Comparison of ENCODE assay signal across 8 cellular contexts in the genomic region with DNA sequence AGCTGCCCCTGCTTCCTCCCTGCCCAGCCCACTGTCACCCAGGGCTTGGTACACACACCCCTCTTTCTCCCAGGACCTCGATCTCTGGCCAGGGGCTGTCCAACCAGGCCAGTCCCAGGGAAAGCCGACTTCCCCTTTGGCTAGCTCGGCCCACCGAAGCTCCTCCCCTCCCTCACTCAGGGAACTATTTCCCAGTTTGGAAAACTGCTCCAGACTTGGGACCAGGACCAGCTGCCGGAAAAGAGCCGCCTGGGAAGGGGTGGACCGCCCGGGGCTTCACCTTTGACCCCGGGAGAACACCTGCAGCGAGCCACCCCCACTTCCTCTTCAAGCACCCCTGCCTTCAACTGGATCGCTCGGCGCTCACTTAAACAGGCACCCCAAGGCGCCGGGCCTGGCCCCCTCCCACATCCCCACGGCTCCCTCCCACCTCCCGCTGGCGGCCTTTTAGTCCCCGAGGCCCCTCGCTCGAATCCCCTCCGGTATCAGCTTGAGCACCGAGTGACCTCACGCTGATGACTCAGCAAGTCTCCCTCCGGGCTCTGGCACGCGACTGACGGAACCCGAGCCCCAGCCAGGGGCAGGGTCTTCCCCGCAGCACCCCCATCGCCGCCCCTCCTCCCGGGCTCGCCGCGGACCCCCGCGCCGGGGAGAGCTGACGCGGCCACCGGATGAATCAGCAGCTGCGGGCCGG. TPM values are rescaled to one million over a fixed set of nuclear protein-coding genes. Genes with fewer than 3 reads are reported as not detected.
DNase-seq lines count a peak whose midpoint lies in the region; ATAC-seq and TF ChIP-seq lines count a peak whose summit lies in the region.

No MANE protein-coding gene starts in this region.

- CTCF ChIA-PET in Panc1 (lab: Charles Lee): interaction anchor here (0.8 kb wide), 1 partner anchor 28 kb away, joined by 6 read pairs; no protein-coding TSS in a partner anchor

- H3K9me3 ChIP-seq in Panc1 (ENCODE audit: control insufficient read depth, insufficient read depth, low read depth, low read length) (no peaks in the 10 kb centered on the region), fibroblast of lung (ENCODE audit: control insufficient read depth, insufficient read depth, low read depth, low read length) (no peaks in the 10 kb centered on the region), stomach smooth muscle (ENCODE audit: control insufficient read depth in 2 of 2, low read length in 2 of 2) (no peaks in the 10 kb centered on the region)

- peak; percentile 23 for ATAC-seq in HG03025 (IDR thresholded peaks at IDR 0.05; ENCODE audit: low FRiP score, unreplicated experiment)
- ATAC-seq in Panc1: peak; percentile 59
- ATAC-seq in activated T-cell treated with anti-CD3 and anti-CD28 coated beads, Interleukin-2, amount 50 U/mL, for 72 hours (replicated peaks in 1 of 2): peak; percentile 46 to 54
- ATAC-seq in naive thymus-derived CD8-positive, alpha-beta T cell: peak; percentile 20 to 29
- no peak for ATAC-seq in GM21367 (IDR thresholded peaks at IDR 0.05; ENCODE audit: unreplicated experiment)

- POLR2A ChIA-PET in Panc1 (lab: Charles Lee): interaction anchor here (0.6 to 0.8 kb wide), 4 partner anchors 10 to 532 kb away, joined by 3 to 7 read pairs (median 3); partner anchors contain the start of gene BAHCC1
- POLR2A ChIA-PET in naive thymus-derived CD8-positive, alpha-beta T cell (lab: Charles Lee): interaction anchor here (0.8 to 3.3 kb wide), 13 partner anchors 9 to 303 kb away, joined by 3 to 22 read pairs (median 3); partner anchors contain the start of genes ARHGDIA and DCXR

- peak overlapping the region; percentile 92 for H3K9ac ChIP-seq in fibroblast of lung (ENCODE audit: insufficient read depth, low read length)
- H3K9ac ChIP-seq in stomach smooth muscle (ENCODE audit: low read length in 2 of 2): peak overlapping the region; percentile 75 to 80

- no peaks in the 10 kb centered on the region for H3K27me3 Mint-ChIP-seq in activated T-cell treated with anti-CD3 and anti-CD28 coated beads, Interleukin-2, amount 50 U/mL, for 72 hours (ENCODE audit: low read depth)
- peaks cover 0 to 19% (median 5%) of the 10 kb centered on the region in 5 donors for H3K27me3 Mint-ChIP-seq in naive thymus-derived CD8-positive, alpha-beta T cell

- DNase-seq in GM13976 (ENCODE audit: low spot score) (peak; percentile 81), Panc1 (ENCODE audit: low read depth, low spot score) (no peak), fibroblast of lung (ENCODE audit: low read depth in 2 of 2) (peak; percentile 82)
- DNase-seq in activated T-cell treated with anti-CD3 and anti-CD28 coated beads, Interleukin-2, amount 50 U/mL, for 72 hours: peak; percentile 72 to 87
- DNase-seq in naive thymus-derived CD8-positive, alpha-beta T cell: peak in 5 of 10 donors; percentile 31 to 75 (median 42)

- H2AFZ ChIP-seq in fibroblast of lung (ENCODE audit: low read length): no peak overlapping the region

- H3K27me3 ChIP-seq in Panc1 (ENCODE audit: control insufficient read depth, insufficient read depth, low read length) (no peaks in the 10 kb centered on the region), fibroblast of lung (ENCODE audit: control insufficient read depth, insufficient read depth, low read length) (no peaks in the 10 kb centered on the region), stomach smooth muscle (ENCODE audit: control insufficient read depth in 1 of 2, insufficient read depth in 2 of 2, low read length in 2 of 2) (peaks cover 0 to 11% of the 10 kb centered on the region in 2 donors)

- no peaks in the 10 kb centered on the region for H4K20me1 ChIP-seq in fibroblast of lung (ENCODE audit: control insufficient read depth, extremely low read depth, insufficient read depth, low read length)

- BruUV-seq in Panc1 (replicated peaks; lab: Mats Ljungman, UMichigan): TSS peak; percentile 60

- TF ChIP-seq CTCF in GM13976 (IDR thresholded peaks at IDR 0.05; ENCODE audit: borderline replicate concordance, control extremely low read depth, extremely low read depth, insufficient read depth, missing control alignments) (no peak), Panc1 (IDR thresholded peaks at IDR 0.05) (no peak), fibroblast of lung (conservative IDR thresholded peaks at IDR 0.05 in 1 of 2, IDR thresholded peaks at IDR 0.05 in 1 of 2; ENCODE audit: low read depth in 1 of 2, low read length in 2 of 2) (no peak)

- intact Hi-C loops in Panc1 (cut with micrococcal nuclease; ENCODE audit: unreplicated experiment): no loop called here

- H3K79me2 ChIP-seq in fibroblast of lung (ENCODE audit: control insufficient read depth, insufficient read depth, low read length): peaks cover 48% of the 10 kb centered on the region

- peaks cover 41% of the 10 kb centered on the region for H3K4me1 Mint-ChIP-seq in activated T-cell treated with anti-CD3 and anti-CD28 coated beads, Interleukin-2, amount 50 U/mL, for 72 hours (ENCODE audit: low read depth)
- peaks cover 6 to 30% (median 15%) of the 10 kb centered on the region in 4 donors for H3K4me1 Mint-ChIP-seq in naive thymus-derived CD8-positive, alpha-beta T cell

- peak overlapping the region; percentile 95 to 97 for H3K4me3 Mint-ChIP-seq in activated T-cell treated with anti-CD3 and anti-CD28 coated beads, Interleukin-2, amount 50 U/mL, for 72 hours
- H3K4me3 Mint-ChIP-seq in naive thymus-derived CD8-positive, alpha-beta T cell: peak overlapping the region; percentile 75 to 88 (median 80)

- H3K4me3 ChIP-seq in Panc1 (ENCODE audit: low read depth in 2 of 2, low read length in 2 of 2): peak overlapping the region; percentile 61 to 82
- peak overlapping the region; percentile 67 to 91 (median 77) for H3K4me3 ChIP-seq in fibroblast of lung (replicated peaks in 1 of 4; ENCODE audit: control extremely low read depth in 1 of 4, insufficient read depth in 1 of 4, low read depth in 3 of 4, low read length in 4 of 4)
- peak overlapping the region; percentile 80 to 81 for H3K4me3 ChIP-seq in stomach smooth muscle (ENCODE audit: low read length in 2 of 2)

- in situ Hi-C loops in GM13976 (cut with MboI; ENCODE audit: low sequenced_read_pairs, unreplicated experiment): no loop called here
- in situ Hi-C loops in Panc1 (cut with HindIII; ENCODE audit: low pct_unique_long_range_greater_than_20kb, low sequenced_read_pairs): no loop called here

- no peaks in the 10 kb centered on the region for H3K9me3 Mint-ChIP-seq in activated T-cell treated with anti-CD3 and anti-CD28 coated beads, Interleukin-2, amount 50 U/mL, for 72 hours
- no peaks in the 10 kb centered on the region for H3K9me3 Mint-ChIP-seq in naive thymus-derived CD8-positive, alpha-beta T cell

- H3K36me3 ChIP-seq in Panc1 (ENCODE audit: control insufficient read depth, insufficient read depth, low read length) (no peaks in the 10 kb centered on the region; the same call in 1 of the 2 replicates), fibroblast of lung (ENCODE audit: control insufficient read depth, insufficient read depth, low read length) (peaks cover 14% of the 10 kb centered on the region), stomach smooth muscle (ENCODE audit: control insufficient read depth in 2 of 2, insufficient read depth in 2 of 2, low read length in 2 of 2) (peaks cover 4 to 9% of the 10 kb centered on the region in 2 donors)

- peak overlapping the region; percentile 86 for H3K27ac ChIP-seq in Panc1 (ENCODE audit: low read length)
- peak overlapping the region; percentile 92 for H3K27ac ChIP-seq in fibroblast of lung (ENCODE audit: insufficient read depth, low read length)
- H3K27ac ChIP-seq in stomach smooth muscle (ENCODE audit: low read length): peak overlapping the region; percentile 86

- peaks cover 2% of the 10 kb centered on the region in 2 donors for H3K36me3 Mint-ChIP-seq in activated T-cell treated with anti-CD3 and anti-CD28 coated beads, Interleukin-2, amount 50 U/mL, for 72 hours (ENCODE audit: insufficient read depth in 2 of 2)
- peaks cover 0 to 2% (median 0%) of the 10 kb centered on the region in 3 donors for H3K36me3 Mint-ChIP-seq in naive thymus-derived CD8-positive, alpha-beta T cell

- peak overlapping the region; percentile 92 for H3K27ac Mint-ChIP-seq in activated T-cell treated with anti-CD3 and anti-CD28 coated beads, Interleukin-2, amount 50 U/mL, for 72 hours
- H3K27ac Mint-ChIP-seq in naive thymus-derived CD8-positive, alpha-beta T cell: peak overlapping the region; percentile 53 to 85 (median 83)

- H3K4me2 ChIP-seq in fibroblast of lung (ENCODE audit: extremely low read depth, insufficient read depth, low read length): peak overlapping the region; percentile 98

- H3K4me1 ChIP-seq in Panc1 (ENCODE audit: control insufficient read depth, insufficient read depth, low read length) (peaks cover 43% of the 10 kb centered on the region), fibroblast of lung (ENCODE audit: control insufficient read depth, extremely low read depth, insufficient read depth, low read length) (peaks cover 23% of the 10 kb centered on the region), stomach smooth muscle (ENCODE audit: control insufficient read depth, insufficient read depth, low read length) (peaks cover 55% of the 10 kb centered on the region)

RNA-seq across cellular contexts. Expression of gene MAFG, which starts 0.9 kb away (rescaled TPM):
- 57.0 TPM for total RNA-seq in Panc1 (2021; ENCODE audit: unreplicated experiment)
- 48.3 TPM for polyA plus RNA-seq in Panc1 (2012; ENCODE audit: insufficient read length)
- total RNA-seq in activated T-cell treated with anti-CD3 and anti-CD28 coated beads, Interleukin-2, amount 50 U/mL, for 72 hours: 10 to 100 TPM; 41.5 to 44.7 TPM
- total RNA-seq in fibroblast of lung: 18.0 and 20.6 TPM in 2 replicates
- 11.0 and 11.3 TPM in 2 replicates for polyA plus RNA-seq in fibroblast of lung
- 12.8 and 13.4 TPM in 2 replicates for polyA plus RNA-seq in fibroblast of lung (2012)
- 18.5 and 20.1 TPM in 2 replicates for polyA minus RNA-seq in fibroblast of lung (ENCODE audit: low replicate concordance)
- 10 to 100 TPM; 17.1 to 18.0 TPM for total RNA-seq in naive thymus-derived CD8-positive, alpha-beta T cell
- 1 to 10 TPM; 1.2 to 2.5 (median 2.2) TPM for polyA plus RNA-seq in naive thymus-derived CD8-positive, alpha-beta T cell

RNA-seq across cellular contexts. Expression of gene SIRT7, which starts 8.6 kb away (rescaled TPM):
- total RNA-seq in Panc1 (2021; ENCODE audit: unreplicated experiment) (82.5 TPM), fibroblast of lung (14.9 and 18.7 TPM in 2 replicates)
- polyA plus RNA-seq in Panc1 (2012; ENCODE audit: insufficient read length): 79.6 TPM
- 10 to 100 TPM; 42.2 to 44.2 TPM for total RNA-seq in activated T-cell treated with anti-CD3 and anti-CD28 coated beads, Interleukin-2, amount 50 U/mL, for 72 hours
- polyA plus RNA-seq in fibroblast of lung: 3.3 and 4.4 TPM in 2 replicates
- polyA plus RNA-seq in fibroblast of lung (2012): 10.1 and 17.6 TPM in 2 replicates
- 39.3 and 50.8 TPM in 2 replicates for polyA minus RNA-seq in fibroblast of lung (ENCODE audit: low replicate concordance)
- total RNA-seq in naive thymus-derived CD8-positive, alpha-beta T cell: 10 to 100 TPM; 66.5 to 70.8 TPM
- 10 to 100 TPM; 21.3 to 30.6 (median 25.6) TPM for polyA plus RNA-seq in naive thymus-derived CD8-positive, alpha-beta T cell

RNA-seq across cellular contexts. Expression of gene PYCR1, which starts 10.5 kb away (rescaled TPM):
- 212 TPM for total RNA-seq in Panc1 (2021; ENCODE audit: unreplicated experiment)
- polyA plus RNA-seq in Panc1 (2012; ENCODE audit: insufficient read length): 295 TPM
- total RNA-seq in activated T-cell treated with anti-CD3 and anti-CD28 coated beads, Interleukin-2, amount 50 U/mL, for 72 hours: 100 to 1,000 TPM; 141 to 178 TPM
- 73.7 and 102 TPM in 2 replicates for total RNA-seq in fibroblast of lung
- 34.2 and 56.8 TPM in 2 replicates for polyA plus RNA-seq in fibroblast of lung
- 52.2 and 74.6 TPM in 2 replicates for polyA plus RNA-seq in fibroblast of lung (2012)
- polyA minus RNA-seq in fibroblast of lung (ENCODE audit: low replicate concordance): 85.0 and 116 TPM in 2 replicates
- total RNA-seq in naive thymus-derived CD8-positive, alpha-beta T cell: 1 to 10 TPM; 5.7 to 9.1 TPM
- 1 to 10 TPM; 2.9 to 4.8 (median 3.0) TPM for polyA plus RNA-seq in naive thymus-derived CD8-positive, alpha-beta T cell

RNA-seq across cellular contexts. Expression of gene PCYT2, which starts 15.4 kb away (rescaled TPM):
- total RNA-seq in Panc1 (2021; ENCODE audit: unreplicated experiment) (91.2 TPM), fibroblast of lung (31.6 and 65.6 TPM in 2 replicates)
- polyA plus RNA-seq in Panc1 (2012; ENCODE audit: insufficient read length): 101 TPM
- total RNA-seq in activated T-cell treated with anti-CD3 and anti-CD28 coated beads, Interleukin-2, amount 50 U/mL, for 72 hours: 10 to 100 TPM; 13.9 to 14.2 TPM
- 46.0 and 61.1 TPM in 2 replicates for polyA plus RNA-seq in fibroblast of lung
- 57.9 and 83.5 TPM in 2 replicates for polyA plus RNA-seq in fibroblast of lung (2012)
- polyA minus RNA-seq in fibroblast of lung (ENCODE audit: low replicate concordance): 66.2 and 129 TPM in 2 replicates
- total RNA-seq in naive thymus-derived CD8-positive, alpha-beta T cell: 10 to 100 TPM; 34.9 to 38.5 TPM
- 10 to 100 TPM; 22.9 to 24.0 (median 23.7) TPM for polyA plus RNA-seq in naive thymus-derived CD8-positive, alpha-beta T cell

RNA-seq across cellular contexts. Expression of gene MYADML2, which starts 20.4 kb away (rescaled TPM):
- total RNA-seq in Panc1 (2021; ENCODE audit: unreplicated experiment) (not detected), fibroblast of lung (not detected in 2 replicates)
- 0.46 TPM for polyA plus RNA-seq in Panc1 (2012; ENCODE audit: insufficient read length)
- not detected for total RNA-seq in activated T-cell treated with anti-CD3 and anti-CD28 coated beads, Interleukin-2, amount 50 U/mL, for 72 hours
- polyA plus RNA-seq in fibroblast of lung: not detected in 2 replicates
- 0.06 TPM in 1 of 2 replicates, not detected in the other for polyA plus RNA-seq in fibroblast of lung (2012)
- not detected in 2 replicates for polyA minus RNA-seq in fibroblast of lung (ENCODE audit: low replicate concordance)
- total RNA-seq in naive thymus-derived CD8-positive, alpha-beta T cell: not detected
- not detected for polyA plus RNA-seq in naive thymus-derived CD8-positive, alpha-beta T cell
